Comparison of ENCODE assay signal across 20 cellular contexts in genomic region chr22:46381142-46381541, GRCh38. TPM values are rescaled to one million over a fixed set of nuclear protein-coding genes. Genes with fewer than 3 reads are reported as not detected.
DNase-seq lines count a peak whose midpoint lies in the region; ATAC-seq and TF ChIP-seq lines count a peak whose summit lies in the region.
"Had no signal": no experiment of that assay in that cellular context is flagged by ENCODE, and none has a peak within 500 bp of the region (broad histone marks: within the 10 kb centered on the region; RNA-seq: fewer than 3 reads in every experiment).

No MANE protein-coding gene starts in this region.

- POLR2A ChIA-PET in HCT116 (lab: Charles Lee): no interaction called here

- DNase-seq in HCT116 (ENCODE audit: low read depth, low spot score): no peak
- DNase-seq in WERI-Rb-1: peak; percentile 48
- DNase-seq in kidney tubule cell (ENCODE audit: low spot score): peak; percentile 82
- no peak for DNase-seq in NCI-H1048 (lab: John Stamatoyannopoulos, UW)
- DNase-seq in tibial nerve (ENCODE audit: low spot score in 2 of 2): no peak
- no peak for DNase-seq in T-helper 2 cell treated with Interferon-gamma antibody and Interleukin-4, amounts not matched to agents 5 μg/mL and 100 μg/mL, for 36 hours (ENCODE audit: low spot score)
- DNase-seq: activated CD4-positive, CD25-positive, alpha-beta regulatory T cell treated with anti-CD3 and anti-CD28 coated beads, Interleukin-2, amount 50 U/mL, for 72 hours; caudate nucleus; effector memory CD8-positive, alpha-beta T cell; gastrocnemius medialis; Kasumi-1; NCI-H2029 treated with DMSO at 0.1 percent for 48 hours; NCI-H526; occipital lobe; T-helper 1 cell had no signal

- CTCF ChIA-PET in HCT116 (lab: Charles Lee): no interaction called here

- no peaks in the 10 kb centered on the region for H3K27me3 Mint-ChIP-seq in T-helper 2 cell treated with Interferon-gamma antibody and Interleukin-4, amounts not matched to agents 5 μg/mL and 100 μg/mL, for 36 hours (ENCODE audit: low read depth)
- H3K27me3 Mint-ChIP-seq: activated naive CD4-positive, alpha-beta T cell treated with anti-CD3 and anti-CD28 coated beads, Interleukin-2, amount 50 U/mL, for 24 hours; effector memory CD8-positive, alpha-beta T cell had no signal

- no peak overlapping the region for H2AFZ ChIP-seq in HCT116 (ENCODE audit: low read depth, low read length, poor library complexity, severe bottlenecking)

- 52 to 56% methylated on average over 4 to 5 of the region's 5 CpGs for WGBS in tibial nerve, 2 donors

- no peaks in the 10 kb centered on the region for H3K4me1 Mint-ChIP-seq in T-helper 2 cell treated with Interferon-gamma antibody and Interleukin-4, amounts not matched to agents 5 μg/mL and 100 μg/mL, for 36 hours (ENCODE audit: low read depth)
- H3K4me1 Mint-ChIP-seq: activated naive CD4-positive, alpha-beta T cell treated with anti-CD3 and anti-CD28 coated beads, Interleukin-2, amount 50 U/mL, for 24 hours had no signal

- H3K9ac ChIP-seq in BLaER1 treated with 17β-estradiol and CSF1 and Interleukin-3, amounts not matched to agents 10 nM and 100 nM: no peak overlapping the region
- no peak overlapping the region for H3K9ac ChIP-seq in HCT116 (ENCODE audit: low read length)

- BruUV-seq in HCT116 (replicated peaks; lab: Mats Ljungman, UMichigan): no TSS peak

- TF ChIP-seq RAD21 in HCT116 (IDR thresholded peaks at IDR 0.05; ENCODE audit: low read depth): no peak

- no peak overlapping the region for H3K27ac ChIP-seq in BLaER1 treated with 17β-estradiol and CSF1 and Interleukin-3, amounts not matched to agents 10 nM and 100 nM
- no peak overlapping the region for H3K27ac ChIP-seq in HCT116 (ENCODE audit: low read depth, low read length)
- no peak overlapping the region for H3K27ac ChIP-seq in WERI-Rb-1
- H3K27ac ChIP-seq in tibial nerve: no peak overlapping the region
- H3K27ac ChIP-seq: gastrocnemius medialis, HL-60 had no signal

- intact Hi-C loops in HCT116 (cut with micrococcal nuclease): loop anchor here (2.0 kb wide), 1 partner anchor 24 kb away; no protein-coding TSS in a partner anchor

- no peaks in the 10 kb centered on the region for H3K9me3 Mint-ChIP-seq in T-helper 2 cell treated with Interferon-gamma antibody and Interleukin-4, amounts not matched to agents 5 μg/mL and 100 μg/mL, for 36 hours

- H3K4me1 ChIP-seq in BLaER1 treated with 17β-estradiol and CSF1 and Interleukin-3, amounts not matched to agents 10 nM and 100 nM: peaks cover 5 to 33% (median 23%) of the 10 kb centered on the region in 10 experiments; a peak in 19 of 20 replicates
- H3K4me1 ChIP-seq in HCT116 (ENCODE audit: control insufficient read depth in 1 of 2, insufficient read depth in 2 of 2, low read length in 2 of 2) (peaks cover 25 to 37% of the 10 kb centered on the region in 2 experiments), tibial nerve (peaks cover 0 to 8% (median 0%) of the 10 kb centered on the region in 4 donors)
- H3K4me1 ChIP-seq: gastrocnemius medialis had no signal

- H3K9me2 ChIP-seq in HCT116 (ENCODE audit: insufficient read depth): no peaks in the 10 kb centered on the region

- peak overlapping the region in 9 of 11 experiments; percentile 13 to 94 (median 69); a peak in 17 of 22 replicates for H3K4me2 ChIP-seq in BLaER1 treated with 17β-estradiol and CSF1 and Interleukin-3, amounts not matched to agents 10 nM and 100 nM
- 0 out of 2 replicates have a peak overlapping the region, but pooled peaks have one; percentile 9 for H3K4me2 ChIP-seq in HCT116 (ENCODE audit: low read length)

- TF ChIP-seq CTCF in HCT116 (IDR thresholded peaks at IDR 0.05 in 2 of 3, conservative IDR thresholded peaks at IDR 0.05 in 1 of 3; ENCODE audit: borderline replicate concordance in 1 of 3, insufficient read depth in 1 of 3, low read depth in 2 of 3, low read length in 2 of 3) (no peak), WERI-Rb-1 (IDR thresholded peaks at IDR 0.05; ENCODE audit: low read depth, low read length) (no peak), tibial nerve (IDR thresholded peaks at IDR 0.05) (no peak)

- H4K20me1 ChIP-seq in BLaER1 treated with 17β-estradiol and CSF1 and Interleukin-3, amounts not matched to agents 10 nM and 100 nM: peaks cover 0 to 48% (median 10%) of the 10 kb centered on the region in 11 experiments; a peak in 10 of 22 replicates
- no peaks in the 10 kb centered on the region for H4K20me1 ChIP-seq in HCT116 (ENCODE audit: insufficient read depth)

- H3K27me3 ChIP-seq in BLaER1 treated with 17β-estradiol and CSF1 and Interleukin-3, amounts not matched to agents 10 nM and 100 nM: peaks cover 18 to 43% (median 31%) of the 10 kb centered on the region in 11 experiments
- H3K27me3 ChIP-seq in HCT116 (ENCODE audit: insufficient read depth, low read length): no peaks in the 10 kb centered on the region
- H3K27me3 ChIP-seq in WERI-Rb-1 (ENCODE audit: insufficient read depth, low read depth, severe bottlenecking): no peaks in the 10 kb centered on the region
- H3K27me3 ChIP-seq in tibial nerve: no peaks in the 10 kb centered on the region
- H3K27me3 ChIP-seq: gastrocnemius medialis had no signal

- peaks cover 0 to 17% (median 6%) of the 10 kb centered on the region in 11 experiments; a peak in 7 of 22 replicates for H3K36me3 ChIP-seq in BLaER1 treated with 17β-estradiol and CSF1 and Interleukin-3, amounts not matched to agents 10 nM and 100 nM
- H3K36me3 ChIP-seq in HCT116 (ENCODE audit: control insufficient read depth in 1 of 2, insufficient read depth in 2 of 2, low read length in 2 of 2) (peaks cover 0 to 4% of the 10 kb centered on the region in 2 experiments; a peak in 1 of 4 replicates), WERI-Rb-1 (no peaks in the 10 kb centered on the region), tibial nerve (no peaks in the 10 kb centered on the region)
- H3K36me3 ChIP-seq: gastrocnemius medialis had no signal

- H3K27ac Mint-ChIP-seq in T-helper 2 cell treated with Interferon-gamma antibody and Interleukin-4, amounts not matched to agents 5 μg/mL and 100 μg/mL, for 36 hours: no peak overlapping the region
- H3K27ac Mint-ChIP-seq: activated naive CD4-positive, alpha-beta T cell treated with anti-CD3 and anti-CD28 coated beads, Interleukin-2, amount 50 U/mL, for 24 hours had no signal

- TF ChIP-seq POLR2A in HCT116 (IDR thresholded peaks at IDR 0.05; ENCODE audit: borderline replicate concordance, extremely low read depth, insufficient read depth, insufficient read length) (no peak), tibial nerve (IDR thresholded peaks at IDR 0.05) (no peak)

- no peak overlapping the region for H3K4me3 ChIP-seq in BLaER1 treated with 17β-estradiol and CSF1 and Interleukin-3, amounts not matched to agents 10 nM and 100 nM
- no peak overlapping the region for H3K4me3 ChIP-seq in HCT116 (replicated peaks in 1 of 2; ENCODE audit: low read depth in 1 of 2, low read length in 2 of 2)
- no peak overlapping the region for H3K4me3 ChIP-seq in WERI-Rb-1 (ENCODE audit: low read depth, low read length)
- H3K4me3 ChIP-seq in tibial nerve: no peak overlapping the region
- H3K4me3 ChIP-seq: gastrocnemius medialis had no signal

- TF ChIP-seq EP300 in tibial nerve (IDR thresholded peaks at IDR 0.05): no peak

- RAD21 ChIA-PET in HCT116 (lab: Charles Lee; ENCODE audit: low non-redundant PET in 1 of 2, low total read pairs in 2 of 2, uncharacterized antibody in 2 of 2, unreplicated experiment in 2 of 2): no interaction called here

- no peaks in the 10 kb centered on the region for H3K36me3 Mint-ChIP-seq in T-helper 2 cell treated with Interferon-gamma antibody and Interleukin-4, amounts not matched to agents 5 μg/mL and 100 μg/mL, for 36 hours (ENCODE audit: low read depth)
- H3K36me3 Mint-ChIP-seq: activated naive CD4-positive, alpha-beta T cell treated with anti-CD3 and anti-CD28 coated beads, Interleukin-2, amount 50 U/mL, for 24 hours had no signal

- no peak overlapping the region for H3K4me3 Mint-ChIP-seq in T-helper 2 cell treated with Interferon-gamma antibody and Interleukin-4, amounts not matched to agents 5 μg/mL and 100 μg/mL, for 36 hours
- H3K4me3 Mint-ChIP-seq: activated naive CD4-positive, alpha-beta T cell treated with anti-CD3 and anti-CD28 coated beads, Interleukin-2, amount 50 U/mL, for 24 hours; effector memory CD8-positive, alpha-beta T cell had no signal

- H3K9me3 ChIP-seq in BLaER1 treated with 17β-estradiol and CSF1 and Interleukin-3, amounts not matched to agents 10 nM and 100 nM (replicated peaks in 1 of 11): peaks cover 9 to 13% (median 11%) of the 10 kb centered on the region in 11 experiments
- H3K9me3 ChIP-seq in HCT116 (ENCODE audit: control insufficient read depth in 1 of 2, insufficient read depth in 1 of 2, low read depth in 1 of 2, low read length in 2 of 2) (peaks cover 0 to 5% of the 10 kb centered on the region in 2 experiments; a peak in 1 of 4 replicates), WERI-Rb-1 (ENCODE audit: severe bottlenecking) (peaks cover 3% of the 10 kb centered on the region), tibial nerve (peaks cover 0 to 10% (median 0%) of the 10 kb centered on the region in 4 donors)
- H3K9me3 ChIP-seq: gastrocnemius medialis had no signal

- ATAC-seq in HCT116 (no peak), GM19324 (IDR thresholded peaks at IDR 0.05; ENCODE audit: low FRiP score, unreplicated experiment) (no peak)
- ATAC-seq: effector memory CD8-positive, alpha-beta T cell; Panc1 had no signal

- H3K79me2 ChIP-seq in HCT116 (ENCODE audit: insufficient read depth, low read length): no peaks in the 10 kb centered on the region

TF ChIP-seq in HCT116, 20 proteins besides CTCF, POLR2A, EP300 and RAD21:
- TF ChIP-seq, protein P1, sequence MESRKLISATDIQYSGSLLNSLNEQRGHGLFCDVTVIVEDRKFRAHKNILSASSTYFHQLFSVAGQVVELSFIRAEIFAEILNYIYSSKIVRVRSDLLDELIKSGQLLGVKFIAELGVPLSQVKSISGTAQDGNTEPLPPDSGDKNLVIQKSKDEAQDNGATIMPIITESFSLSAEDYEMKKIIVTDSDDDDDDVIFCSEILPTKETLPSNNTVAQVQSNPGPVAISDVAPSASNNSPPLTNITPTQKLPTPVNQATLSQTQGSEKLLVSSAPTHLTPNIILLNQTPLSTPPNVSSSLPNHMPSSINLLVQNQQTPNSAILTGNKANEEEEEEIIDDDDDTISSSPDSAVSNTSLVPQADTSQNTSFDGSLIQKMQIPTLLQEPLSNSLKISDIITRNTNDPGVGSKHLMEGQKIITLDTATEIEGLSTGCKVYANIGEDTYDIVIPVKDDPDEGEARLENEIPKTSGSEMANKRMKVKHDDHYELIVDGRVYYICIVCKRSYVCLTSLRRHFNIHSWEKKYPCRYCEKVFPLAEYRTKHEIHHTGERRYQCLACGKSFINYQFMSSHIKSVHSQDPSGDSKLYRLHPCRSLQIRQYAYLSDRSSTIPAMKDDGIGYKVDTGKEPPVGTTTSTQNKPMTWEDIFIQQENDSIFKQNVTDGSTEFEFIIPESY (IDR thresholded peaks at IDR 0.05; ENCODE audit: extremely low read depth, insufficient replicate concordance, low read length): no peak
- TF ChIP-seq CEBPB (IDR thresholded peaks at IDR 0.05; ENCODE audit: low read depth): no peak
- TF ChIP-seq POLR2AphosphoS5 (IDR thresholded peaks at IDR 0.05; ENCODE audit: low read depth, low read length): no peak

RNA-seq across cellular contexts. Expression of gene TRMU, which starts 45.6 kb away (rescaled TPM):
- 65.4 TPM for total RNA-seq in HCT116 (2021; ENCODE audit: unreplicated experiment)
- 41.2 and 47.6 TPM in 2 replicates for polyA plus RNA-seq in HCT116 (2012)
- 10 to 100 TPM; 50.0 to 85.3 (median 64.5) TPM for total RNA-seq in tibial nerve

Comparison
In these comparisons a context has a peak if more than half of its experiments do, and no peak if none do; other contexts are left out.
1. DNase-seq: peak in WERI-Rb-1 (single experiment) and kidney tubule cell (single experiment); none in HCT116 (single experiment), NCI-H1048 (single experiment), tibial nerve (0 of 2) and T-helper 2 cell treated with Interferon-gamma antibody and Interleukin-4, amounts not matched to agents 5 μg/mL and 100 μg/mL, for 36 hours (single experiment).